16 cellular contexts compared by ENCODE assay signal in the genomic region with DNA sequence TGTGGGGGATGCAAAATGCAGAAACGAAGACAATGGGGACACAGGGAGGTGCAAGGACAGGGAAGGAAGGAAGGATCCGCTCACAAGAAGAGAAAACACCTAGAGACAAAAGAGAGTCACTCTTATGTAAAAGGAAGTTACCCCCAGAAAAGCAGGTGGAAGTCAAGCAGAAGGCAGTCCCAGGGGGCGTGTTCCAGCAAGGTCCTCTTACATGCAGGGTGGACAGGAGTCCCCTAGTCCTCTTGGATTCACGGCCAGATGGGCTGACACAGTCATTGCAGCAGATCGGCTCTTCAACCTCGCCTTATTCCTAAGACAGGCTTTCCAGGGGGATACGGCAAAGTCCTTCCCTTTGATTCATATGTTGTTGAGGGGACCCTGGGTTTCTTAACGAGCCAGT.
DNase-seq lines count a peak whose midpoint lies in the region; ATAC-seq and TF ChIP-seq lines count a peak whose summit lies in the region.
"Had no signal": no experiment of that assay in that cellular context is flagged by ENCODE, and none has a peak within 500 bp of the region (broad histone marks: within the 10 kb centered on the region; RNA-seq: fewer than 3 reads in every experiment).

No MANE protein-coding gene starts in this region.

- H3K9ac ChIP-seq in BLaER1 treated with 17β-estradiol and CSF1 and Interleukin-3, amounts not matched to agents 10 nM and 100 nM = no peak overlapping the region
- H3K9ac ChIP-seq in GM23248 (no peak overlapping the region), mucosa of rectum (ENCODE audit: low read depth in 1 of 2, low read length in 2 of 2) (peak overlapping the region in 1 of 2 donors; percentile 23)

- no peaks in the 10 kb centered on the region for H3K36me3 ChIP-seq in BLaER1 treated with 17β-estradiol and CSF1 and Interleukin-3, amounts not matched to agents 10 nM and 100 nM
- H3K36me3 ChIP-seq in GM23248 (ENCODE audit: low read depth) = no peaks in the 10 kb centered on the region
- no peaks in the 10 kb centered on the region for H3K36me3 ChIP-seq in mucosa of rectum (ENCODE audit: control insufficient read depth in 2 of 2, insufficient read depth in 2 of 2, low read length in 2 of 2)
- H3K36me3 ChIP-seq in osteoblast (ENCODE audit: insufficient read depth, low read length) = no peaks in the 10 kb centered on the region
- H3K36me3 ChIP-seq: transverse colon, WERI-Rb-1 had no signal

- peak overlapping the region in 7 of 11 experiments; percentile 3 to 48 (median 16); a peak in 11 of 22 replicates for H3K4me2 ChIP-seq in BLaER1 treated with 17β-estradiol and CSF1 and Interleukin-3, amounts not matched to agents 10 nM and 100 nM
- H3K4me2 ChIP-seq in GM23248 (ENCODE audit: unreplicated experiment) (peak overlapping the region; percentile 48), osteoblast (ENCODE audit: insufficient read depth, low read length) (no peak overlapping the region)

- no peaks in the 10 kb centered on the region for H4K20me1 ChIP-seq in BLaER1 treated with 17β-estradiol and CSF1 and Interleukin-3, amounts not matched to agents 10 nM and 100 nM
- no peaks in the 10 kb centered on the region for H4K20me1 ChIP-seq in GM23248 (ENCODE audit: insufficient read depth)
- no peaks in the 10 kb centered on the region for H4K20me1 ChIP-seq in osteoblast (ENCODE audit: insufficient read depth, low read length)

- WGBS in GM23248 (ENCODE audit: low coverage in 1 of 2, low lambda C conversion rate in 2 of 2, missing lambda C conversion rate in 2 of 2), 2 experiments = 67 to 68% methylated on average over 8 of the region's 8 CpGs

- peaks cover 0 to 17% (median 9%) of the 10 kb centered on the region in 11 experiments; a peak in 12 of 22 replicates for H3K9me3 ChIP-seq in BLaER1 treated with 17β-estradiol and CSF1 and Interleukin-3, amounts not matched to agents 10 nM and 100 nM (replicated peaks in 1 of 11)
- H3K9me3 ChIP-seq in GM23248 (ENCODE audit: low read depth) (no peaks in the 10 kb centered on the region), mucosa of rectum (ENCODE audit: control insufficient read depth in 2 of 2, low read length in 2 of 2) (no peaks in the 10 kb centered on the region), osteoblast (ENCODE audit: low read depth, low read length) (no peaks in the 10 kb centered on the region)
- H3K9me3 ChIP-seq: transverse colon had no signal

- no peak for ATAC-seq in GM19452 (IDR thresholded peaks at IDR 0.05; ENCODE audit: unreplicated experiment)
- ATAC-seq in GM18870 (IDR thresholded peaks at IDR 0.05; ENCODE audit: unreplicated experiment) = no peak
- ATAC-seq: T-cell had no signal

- peaks cover 9 to 19% (median 13%) of the 10 kb centered on the region in 10 experiments; a peak in 18 of 20 replicates for H3K4me1 ChIP-seq in BLaER1 treated with 17β-estradiol and CSF1 and Interleukin-3, amounts not matched to agents 10 nM and 100 nM
- H3K4me1 ChIP-seq in GM23248 (ENCODE audit: insufficient read depth) (peaks cover 18% of the 10 kb centered on the region; the same call in 1 of the 2 replicates), mucosa of rectum (ENCODE audit: control insufficient read depth in 2 of 2, insufficient read depth in 2 of 2, low read length in 2 of 2) (peaks cover 6 to 11% of the 10 kb centered on the region in 2 donors), osteoblast (ENCODE audit: insufficient read depth, low read length) (peaks cover 4% of the 10 kb centered on the region)

- no peak for TF ChIP-seq CTCF in osteoblast (IDR thresholded peaks at IDR 0.05; ENCODE audit: extremely low read depth, low read depth, low read length)

- H3K27me3 ChIP-seq in BLaER1 treated with 17β-estradiol and CSF1 and Interleukin-3, amounts not matched to agents 10 nM and 100 nM = no peaks in the 10 kb centered on the region
- H3K27me3 ChIP-seq in GM23248 (replicated peaks; ENCODE audit: insufficient read depth) (no peaks in the 10 kb centered on the region), mucosa of rectum (ENCODE audit: control insufficient read depth in 2 of 2, insufficient read depth in 2 of 2, low read length in 2 of 2) (no peaks in the 10 kb centered on the region), osteoblast (ENCODE audit: insufficient read depth, low read length) (no peaks in the 10 kb centered on the region)
- H3K27me3 ChIP-seq: transverse colon had no signal

- no peaks in the 10 kb centered on the region for H3K9me2 ChIP-seq in GM23248 (ENCODE audit: insufficient read depth)

- no peak overlapping the region for H3K27ac ChIP-seq in BLaER1 treated with 17β-estradiol and CSF1 and Interleukin-3, amounts not matched to agents 10 nM and 100 nM
- no peak overlapping the region for H3K27ac ChIP-seq in GM23248
- H3K27ac ChIP-seq in caudate nucleus (ENCODE audit: low read depth, low read length) = peak overlapping the region; percentile 14
- H3K27ac ChIP-seq in mucosa of rectum (ENCODE audit: low read depth in 2 of 2, low read length in 2 of 2) = no peak overlapping the region
- H3K27ac ChIP-seq in osteoblast (ENCODE audit: low read depth, low read length) = no peak overlapping the region
- H3K27ac ChIP-seq: WERI-Rb-1 had no signal

- H3K79me2 ChIP-seq in GM23248 (ENCODE audit: insufficient read depth) = no peaks in the 10 kb centered on the region
- no peaks in the 10 kb centered on the region for H3K79me2 ChIP-seq in osteoblast (ENCODE audit: insufficient read depth, low read length)

- peaks cover 9% of the 10 kb centered on the region; the same call in 1 of the 2 replicates for H3F3A ChIP-seq in GM23248 (ENCODE audit: insufficient read depth)

- H2AFZ ChIP-seq in GM23248 = 0 out of 2 replicates have a peak overlapping the region, but pooled peaks have one; percentile 17
- H2AFZ ChIP-seq in osteoblast (ENCODE audit: low read length) = no peak overlapping the region

- in situ Hi-C loops in GM23248 (cut with MboI) = no loop called here

- H3K4me3 ChIP-seq in BLaER1 treated with 17β-estradiol and CSF1 and Interleukin-3, amounts not matched to agents 10 nM and 100 nM = no peak overlapping the region
- H3K4me3 ChIP-seq in GM23248 (no peak overlapping the region; the same call in 1 of the 2 replicates), mucosa of rectum (ENCODE audit: low read length in 2 of 2) (peak overlapping the region; percentile 53 to 54), osteoblast (ENCODE audit: insufficient read depth, low read length) (no peak overlapping the region)

- DNase-seq in GM23248 (no peak), caudate nucleus (lab: John Stamatoyannopoulos, UW) (no peak), H4 (ENCODE audit: low spot score) (no peak), osteoblast (ENCODE audit: insufficient read length, low spot score, missing footprints) (no peak)
- DNase-seq: amniotic stem cell; glutamatergic neuron; NCI-H1105 treated with DMSO at 0.1 percent for 48 hours; RPMI8226; stimulated activated CD4-positive, alpha-beta T cell treated with anti-CD3 and anti-CD28 coated beads, Interleukin-4, amount 100 ng/mL, for 1 hour; T-cell; WERI-Rb-1 had no signal

Comparison
In these comparisons a context has a peak if more than half of its experiments do, and no peak if none do; other contexts are left out.
1. H3K4me3 ChIP-seq: peak in mucosa of rectum (2 of 2); none in BLaER1 treated with 17β-estradiol and CSF1 and Interleukin-3, amounts not matched to agents 10 nM and 100 nM (0 of 10), GM23248 (single experiment) and osteoblast (single experiment).